1 cellular context compared by ENCODE assay signal in genomic region chr10:79376751-79377556, GRCh38.
TF ChIP-seq lines count a peak whose summit lies in the region.

No MANE protein-coding gene starts in this region.

TF ChIP-seq in H1, 55 proteins besides CTCF, POLR2A, EP300 and RAD21:
- no peak for TF ChIP-seq GTF2F1 (IDR thresholded peaks at IDR 0.05; ENCODE audit: borderline replicate concordance, low read depth, low read length)
- no peak for TF ChIP-seq E2F6 (IDR thresholded peaks at IDR 0.05)
- no peak for TF ChIP-seq RXRA (IDR thresholded peaks at IDR 0.05; ENCODE audit: insufficient read depth, low read depth, low read length)
- no peak for TF ChIP-seq KDM5A (IDR thresholded peaks at IDR 0.05; ENCODE audit: low read length)
- TF ChIP-seq MAX (IDR thresholded peaks at IDR 0.05) = no peak
- TF ChIP-seq BCL11A (IDR thresholded peaks at IDR 0.05; ENCODE audit: low read depth in 2 of 2, low read length in 2 of 2) = no peak
- no peak for TF ChIP-seq JUND (IDR thresholded peaks at IDR 0.05; ENCODE audit: low read length)
- TF ChIP-seq CTBP2 (IDR thresholded peaks at IDR 0.05; ENCODE audit: borderline replicate concordance, insufficient read depth, insufficient read length, low read length) = no peak
- no peak for TF ChIP-seq SIN3A (conservative IDR thresholded peaks at IDR 0.05 in 1 of 2, IDR thresholded peaks at IDR 0.05 in 1 of 2; ENCODE audit: low read depth in 1 of 2, low read length in 2 of 2)
- no peak for TF ChIP-seq ASH2L (IDR thresholded peaks at IDR 0.05; ENCODE audit: low read length)
- no peak for TF ChIP-seq EGR1 (IDR thresholded peaks at IDR 0.05; ENCODE audit: borderline replicate concordance, low read depth, low read length)
- no peak for TF ChIP-seq GABPA (IDR thresholded peaks at IDR 0.05; ENCODE audit: borderline replicate concordance, insufficient read depth, low read length)
- no peak for TF ChIP-seq CHD2 (IDR thresholded peaks at IDR 0.05; ENCODE audit: low read length)
- TF ChIP-seq SIX5 (IDR thresholded peaks at IDR 0.05; ENCODE audit: low read depth, low read length) = no peak
- TF ChIP-seq MAFK (IDR thresholded peaks at IDR 0.05; ENCODE audit: low read depth, low read length) = no peak
- TF ChIP-seq SRF (IDR thresholded peaks at IDR 0.05; ENCODE audit: low read depth, low read length) = no peak
- no peak for TF ChIP-seq TCF12 (IDR thresholded peaks at IDR 0.05; ENCODE audit: low read depth, low read length)
- no peak for TF ChIP-seq SP4 (IDR thresholded peaks at IDR 0.05; ENCODE audit: low read length)
- TF ChIP-seq SUZ12 (IDR thresholded peaks at IDR 0.05; ENCODE audit: low read length) = no peak
TF ChIP-seq in H1: peak in this region for 0.
